Comparison of ENCODE assay signal across 20 cellular contexts in the genomic region with DNA sequence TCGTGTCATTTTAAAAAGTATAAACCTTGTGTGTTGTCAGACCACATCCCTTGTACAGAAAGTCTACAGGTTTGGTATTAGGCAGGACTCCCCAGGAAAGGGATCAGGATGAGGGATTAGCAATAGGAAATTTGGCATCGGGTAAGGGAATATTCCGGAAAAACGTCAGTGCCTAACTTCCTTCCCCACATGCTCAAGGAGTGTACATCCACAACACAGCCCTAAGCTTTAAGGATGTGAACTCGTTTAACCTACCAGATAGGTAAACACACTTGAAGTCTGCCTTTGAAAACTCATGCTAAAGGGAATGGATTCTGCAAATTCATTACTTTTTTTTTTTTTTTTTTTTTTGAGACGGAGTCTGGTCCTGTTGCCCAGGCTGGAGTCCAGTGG.
A peak's percentile ranks its signal among the peaks of the same experiment; 100 is the strongest.
DNase-seq lines count a peak whose midpoint lies in the region; ATAC-seq and TF ChIP-seq lines count a peak whose summit lies in the region.
"Had no signal": no experiment of that assay in that cellular context is flagged by ENCODE, and none has a peak within 500 bp of the region (broad histone marks: within the 10 kb centered on the region; RNA-seq: fewer than 3 reads in every experiment).

No MANE protein-coding gene starts in this region.

- DNase-seq in lower lobe of right lung, result no peak
- no peak for DNase-seq in COLO829 (ENCODE audit: low spot score)
- no peak for DNase-seq in testis
- DNase-seq: activated CD4-positive, alpha-beta T cell treated with anti-CD3 and anti-CD28 coated beads for 1 hour; activated CD8-positive, alpha-beta memory T cell treated with anti-CD3 and anti-CD28 coated beads, Interleukin-2, amount 10 ng/mL, durations not matched to agents 7 days and 5 days; activated effector memory CD4-positive, alpha-beta T cell treated with anti-CD3 and anti-CD28 coated beads, Interleukin-2, amount 50 U/mL, for 16 hours; BE2C; midbrain; NCI-H1048; NCI-H2107; NCI-H526; stimulated activated CD4-positive, alpha-beta T cell treated with anti-CD3 and anti-CD28 coated beads, Interleukin-2, amount 100 ng/mL, for 24 hours; T-helper 9 cell had no signal

- H3K4me3 ChIP-seq in lower lobe of right lung (no peak overlapping the region), subcutaneous abdominal adipose tissue (ENCODE audit: low read depth in 1 of 5, low read length in 5 of 5) (no peak overlapping the region), testis (no peak overlapping the region)
- H3K4me3 ChIP-seq: GM23248, SK-N-MC had no signal

- H3K27ac ChIP-seq in lower lobe of right lung, result peak overlapping the region; percentile 62
- H3K27ac ChIP-seq in subcutaneous abdominal adipose tissue (ENCODE audit: low read depth, low read length), result peak overlapping the region; percentile 47
- no peak overlapping the region for H3K27ac ChIP-seq in testis
- H3K27ac ChIP-seq: GM23248, HL-60, SK-N-MC had no signal

- ATAC-seq in esophagus mucosa (peak; percentile 44), lower lobe of right lung (peak; percentile 65 to 76), HG02571 (IDR thresholded peaks at IDR 0.05; ENCODE audit: unreplicated experiment) (no peak)
- ATAC-seq: activated CD8-positive, alpha-beta memory T cell treated with anti-CD3 and anti-CD28 coated beads, Interleukin-2, amount 10 ng/mL, durations not matched to agents 7 days and 5 days had no signal

- TF ChIP-seq CTCF in lower lobe of right lung (IDR thresholded peaks at IDR 0.05) (no peak), testis (IDR thresholded peaks at IDR 0.05) (no peak)

- no peak for TF ChIP-seq POLR2A in testis (IDR thresholded peaks at IDR 0.05)

- H3K4me1 ChIP-seq in lower lobe of right lung (peaks cover 11% of the 10 kb centered on the region), subcutaneous abdominal adipose tissue (ENCODE audit: control insufficient read depth in 5 of 5, insufficient read depth in 5 of 5, low read length in 5 of 5) (peaks cover 2 to 14% (median 8%) of the 10 kb centered on the region in 5 donors), testis (no peaks in the 10 kb centered on the region)
- H3K4me1 ChIP-seq: BE2C had no signal

- H3K36me3 ChIP-seq in lower lobe of right lung (no peaks in the 10 kb centered on the region), subcutaneous abdominal adipose tissue (ENCODE audit: control insufficient read depth in 5 of 5, insufficient read depth in 5 of 5, low read length in 5 of 5) (no peaks in the 10 kb centered on the region), testis (ENCODE audit: low read depth, missing control alignments) (no peaks in the 10 kb centered on the region)
- H3K36me3 ChIP-seq: BE2C had no signal

- H3K9ac ChIP-seq in subcutaneous abdominal adipose tissue (ENCODE audit: low read length in 5 of 5), result no peak overlapping the region
- H3K9ac ChIP-seq: GM23248 had no signal

- H3K27me3 ChIP-seq in lower lobe of right lung (ENCODE audit: low read depth), result no peaks in the 10 kb centered on the region
- H3K27me3 ChIP-seq in subcutaneous abdominal adipose tissue (ENCODE audit: control insufficient read depth in 5 of 5, insufficient read depth in 4 of 5, low read length in 5 of 5), result no peaks in the 10 kb centered on the region
- H3K27me3 ChIP-seq in testis, result no peaks in the 10 kb centered on the region
- H3K27me3 ChIP-seq: BE2C had no signal

- WGBS in testis, 2 donors, result 73 to 75% methylated on average over 6 of the region's 6 CpGs

- no peaks in the 10 kb centered on the region for H3K9me3 ChIP-seq in lower lobe of right lung
- H3K9me3 ChIP-seq in subcutaneous abdominal adipose tissue (ENCODE audit: control insufficient read depth in 5 of 5, low read length in 5 of 5), result no peaks in the 10 kb centered on the region
- no peaks in the 10 kb centered on the region for H3K9me3 ChIP-seq in testis
- H3K9me3 ChIP-seq: BE2C had no signal

- intact Hi-C loops in lower lobe of right lung (cut with DNase I) (no loop called here), testis (cut with DNase I; ENCODE audit: low total_unique reads) (no loop called here)

TF ChIP-seq in PFSK-1, 5 proteins besides CTCF, POLR2A, EP300 and RAD21:
- TF ChIP-seq, protein P1, sequence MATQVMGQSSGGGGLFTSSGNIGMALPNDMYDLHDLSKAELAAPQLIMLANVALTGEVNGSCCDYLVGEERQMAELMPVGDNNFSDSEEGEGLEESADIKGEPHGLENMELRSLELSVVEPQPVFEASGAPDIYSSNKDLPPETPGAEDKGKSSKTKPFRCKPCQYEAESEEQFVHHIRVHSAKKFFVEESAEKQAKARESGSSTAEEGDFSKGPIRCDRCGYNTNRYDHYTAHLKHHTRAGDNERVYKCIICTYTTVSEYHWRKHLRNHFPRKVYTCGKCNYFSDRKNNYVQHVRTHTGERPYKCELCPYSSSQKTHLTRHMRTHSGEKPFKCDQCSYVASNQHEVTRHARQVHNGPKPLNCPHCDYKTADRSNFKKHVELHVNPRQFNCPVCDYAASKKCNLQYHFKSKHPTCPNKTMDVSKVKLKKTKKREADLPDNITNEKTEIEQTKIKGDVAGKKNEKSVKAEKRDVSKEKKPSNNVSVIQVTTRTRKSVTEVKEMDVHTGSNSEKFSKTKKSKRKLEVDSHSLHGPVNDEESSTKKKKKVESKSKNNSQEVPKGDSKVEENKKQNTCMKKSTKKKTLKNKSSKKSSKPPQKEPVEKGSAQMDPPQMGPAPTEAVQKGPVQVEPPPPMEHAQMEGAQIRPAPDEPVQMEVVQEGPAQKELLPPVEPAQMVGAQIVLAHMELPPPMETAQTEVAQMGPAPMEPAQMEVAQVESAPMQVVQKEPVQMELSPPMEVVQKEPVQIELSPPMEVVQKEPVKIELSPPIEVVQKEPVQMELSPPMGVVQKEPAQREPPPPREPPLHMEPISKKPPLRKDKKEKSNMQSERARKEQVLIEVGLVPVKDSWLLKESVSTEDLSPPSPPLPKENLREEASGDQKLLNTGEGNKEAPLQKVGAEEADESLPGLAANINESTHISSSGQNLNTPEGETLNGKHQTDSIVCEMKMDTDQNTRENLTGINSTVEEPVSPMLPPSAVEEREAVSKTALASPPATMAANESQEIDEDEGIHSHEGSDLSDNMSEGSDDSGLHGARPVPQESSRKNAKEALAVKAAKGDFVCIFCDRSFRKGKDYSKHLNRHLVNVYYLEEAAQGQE (IDR thresholded peaks at IDR 0.05; ENCODE audit: insufficient read depth in 1 of 2, low read depth in 2 of 2, low read length in 2 of 2), result 0 out of 4 replicates have a peak, but pooled peaks of 1 of the 2 experiments have one; percentile 37
- TF ChIP-seq POLR2AphosphoS5 (IDR thresholded peaks at IDR 0.05; ENCODE audit: low read depth, low read length), result no peak
- TF ChIP-seq FOXP2 (optimal IDR thresholded peaks at IDR 0.05; ENCODE audit: borderline replicate concordance, extremely low read depth, extremely low read length, insufficient read depth), result peak; percentile 17

Comparison
In these comparisons a context has a peak if more than half of its experiments do, and no peak if none do; other contexts are left out.
1. H3K27ac ChIP-seq: peak in lower lobe of right lung (single experiment) and subcutaneous abdominal adipose tissue (single experiment); none in testis (0 of 2).